ENCODE assay signal across 23 cellular contexts in genomic region chr1:21247892-21248715, GRCh38. TPM values are rescaled to one million over a fixed set of nuclear protein-coding genes. Genes with fewer than 3 reads are reported as not detected.
DNase-seq lines count a peak whose midpoint lies in the region; ATAC-seq and TF ChIP-seq lines count a peak whose summit lies in the region.
"Had no signal": no experiment of that assay in that cellular context is flagged by ENCODE, and none has a peak within 500 bp of the region (broad histone marks: within the 10 kb centered on the region; RNA-seq: fewer than 3 reads in every experiment).

No MANE protein-coding gene starts in this region.

- no peak overlapping the region for H3K4me2 ChIP-seq in hepatocyte
- H3K4me2 ChIP-seq: GM23338 had no signal

- no peak overlapping the region for H3K27ac Mint-ChIP-seq in natural killer cell treated with Interleukin-12 subunit alpha and Interleukin-12 subunit beta and Interleukin-15 and Interleukin-18, amount 100 ng/mL, for 72 hours
- H3K27ac Mint-ChIP-seq: CD14-positive monocyte, GM23338 had no signal

- H2AFZ ChIP-seq in hepatocyte, result no peak overlapping the region
- H2AFZ ChIP-seq: GM23338 had no signal

- H3K9me2 ChIP-seq in hepatocyte (replicated peaks; ENCODE audit: insufficient read depth), result no peaks in the 10 kb centered on the region

- peak; percentile 54 for DNase-seq in DMS53 (lab: John Stamatoyannopoulos, UW)
- peak; percentile 55 for DNase-seq in HuH-7.5 (ENCODE audit: low spot score)
- peak; percentile 62 for DNase-seq in hepatocyte (ENCODE audit: low spot score)
- DNase-seq in mucosa of descending colon, result no peak
- DNase-seq in natural killer cell treated with Interleukin-12 subunit alpha and Interleukin-12 subunit beta and Interleukin-15 and Interleukin-18, amount 100 ng/mL, for 72 hours (ENCODE audit: low spot score), result no peak
- no peak for DNase-seq in superior temporal gyrus (ENCODE audit: extremely low spot score)
- DNase-seq: AML-193, KG1, NCI-H1048, NCI-H1436 treated with DMSO at 0.1 percent for 48 hours, NCI-H2029 treated with DMSO at 0.1 percent for 48 hours, NCI-H2171 treated with DMSO at 0.1 percent for 48 hours, NCI-H748 treated with DMSO at 0.1 percent for 48 hours, OCI-M1, RPMI8226, SIG-M5 had no signal

- H3K9me3 ChIP-seq in hepatocyte (ENCODE audit: low read depth) (no peaks in the 10 kb centered on the region), mucosa of descending colon (no peaks in the 10 kb centered on the region)
- H3K9me3 ChIP-seq: Caco-2 had no signal

- peaks cover 26% of the 10 kb centered on the region for H3K79me2 ChIP-seq in hepatocyte

- no peaks in the 10 kb centered on the region for H3K4me1 Mint-ChIP-seq in natural killer cell treated with Interleukin-12 subunit alpha and Interleukin-12 subunit beta and Interleukin-15 and Interleukin-18, amount 100 ng/mL, for 72 hours (ENCODE audit: low read depth in 2 of 2)
- H3K4me1 Mint-ChIP-seq: CD14-positive monocyte, GM23338 had no signal

- H3K4me3 ChIP-seq in hepatocyte, result no peak overlapping the region
- no peak overlapping the region for H3K4me3 ChIP-seq in mucosa of descending colon
- H3K4me3 ChIP-seq: GM23338 had no signal

- H3K36me3 Mint-ChIP-seq in natural killer cell treated with Interleukin-12 subunit alpha and Interleukin-12 subunit beta and Interleukin-15 and Interleukin-18, amount 100 ng/mL, for 72 hours, result no peaks in the 10 kb centered on the region

- TF ChIP-seq CTCF in hepatocyte (IDR thresholded peaks at IDR 0.05; ENCODE audit: poor library complexity) (no peak), mucosa of descending colon (IDR thresholded peaks at IDR 0.05) (no peak)

- peak overlapping the region; percentile 71 for H3K27ac ChIP-seq in hepatocyte
- H3K27ac ChIP-seq: HL-60 had no signal

- no peaks in the 10 kb centered on the region for H3K27me3 ChIP-seq in hepatocyte

- H3K4me3 Mint-ChIP-seq in natural killer cell treated with Interleukin-12 subunit alpha and Interleukin-12 subunit beta and Interleukin-15 and Interleukin-18, amount 100 ng/mL, for 72 hours, result no peak overlapping the region
- H3K4me3 Mint-ChIP-seq: CD14-positive monocyte, GM23338 had no signal

- H3K27me3 Mint-ChIP-seq in natural killer cell treated with Interleukin-12 subunit alpha and Interleukin-12 subunit beta and Interleukin-15 and Interleukin-18, amount 100 ng/mL, for 72 hours, result no peaks in the 10 kb centered on the region

- no peaks in the 10 kb centered on the region for H3K9me3 Mint-ChIP-seq in natural killer cell treated with Interleukin-12 subunit alpha and Interleukin-12 subunit beta and Interleukin-15 and Interleukin-18, amount 100 ng/mL, for 72 hours
- H3K9me3 Mint-ChIP-seq: GM23338 had no signal

- ATAC-seq in mucosa of descending colon (peak; percentile 36), GM21423 (IDR thresholded peaks at IDR 0.05; ENCODE audit: unreplicated experiment) (no peak), GM18519 (IDR thresholded peaks at IDR 0.05; ENCODE audit: low FRiP score, unreplicated experiment) (no peak)
- no peak for ATAC-seq in natural killer cell treated with Interleukin-12 subunit alpha and Interleukin-12 subunit beta and Interleukin-15 and Interleukin-18, amount 100 ng/mL, for 72 hours
- ATAC-seq: GM23338, HCT116 had no signal

- H4K20me1 ChIP-seq in hepatocyte (ENCODE audit: insufficient read depth, poor library complexity, severe bottlenecking), result no peaks in the 10 kb centered on the region

- H3K36me3 ChIP-seq in hepatocyte (replicated peaks; ENCODE audit: insufficient read depth, low read depth) (no peaks in the 10 kb centered on the region), mucosa of descending colon (ENCODE audit: low read depth) (peaks cover 6% of the 10 kb centered on the region)

- intact Hi-C loops in mucosa of descending colon (cut with DNase I, micrococcal nuclease), result no loop called here

- H3K4me1 ChIP-seq in hepatocyte (ENCODE audit: insufficient read depth), result peaks cover 22% of the 10 kb centered on the region
- peaks cover 22% of the 10 kb centered on the region for H3K4me1 ChIP-seq in mucosa of descending colon (ENCODE audit: low read depth)

- 81% methylated on average over 14 of the region's 14 CpGs for WGBS in hepatocyte (ENCODE audit: low lambda C conversion rate, missing lambda C conversion rate)

RNA-seq across cellular contexts. Expression of gene ECE1, which starts 42.2 kb away (rescaled TPM):
- 35.1 and 60.8 TPM in 2 replicates for total RNA-seq in hepatocyte
- 84.4 and 90.6 TPM in 2 replicates for polyA plus RNA-seq in hepatocyte
- 100 to 1,000 TPM; 103 to 161 (median 149) TPM for total RNA-seq in mucosa of descending colon
- total RNA-seq in natural killer cell treated with Interleukin-12 subunit alpha and Interleukin-12 subunit beta and Interleukin-15 and Interleukin-18, amount 100 ng/mL, for 72 hours, result 10 to 100 TPM; 33.7 to 53.9 TPM

Comparison
In these comparisons a context has a peak if more than half of its experiments do, and no peak if none do; other contexts are left out.
1. DNase-seq: peak in DMS53 (single experiment), HuH-7.5 (single experiment) and hepatocyte (single experiment); none in mucosa of descending colon (0 of 3), natural killer cell treated with Interleukin-12 subunit alpha and Interleukin-12 subunit beta and Interleukin-15 and Interleukin-18, amount 100 ng/mL, for 72 hours (single experiment) and superior temporal gyrus (single experiment).